Comparison of ENCODE assay signal across 20 cellular contexts in genomic region chr4:187251896-187252295, GRCh38.
"Had no signal": no experiment of that assay in that cellular context is flagged by ENCODE, and none has a peak within 500 bp of the region (broad histone marks: within the 10 kb centered on the region; RNA-seq: fewer than 3 reads in every experiment).

No MANE protein-coding gene starts in this region.

- ATAC-seq: activated CD4-positive, alpha-beta T cell treated with anti-CD3 and anti-CD28 coated beads for 36 hours; activated CD8-positive, alpha-beta T cell treated with anti-CD3 and anti-CD28 coated beads, Interleukin-2, amount 10 ng/mL, durations not matched to agents 7 days and 5 days; activated naive CD8-positive, alpha-beta T cell treated with anti-CD3 and anti-CD28 coated beads, Interleukin-2, amount 50 U/mL, for 24 hours; foreskin keratinocyte; left cardiac atrium; lower lobe of right lung; naive thymus-derived CD4-positive, alpha-beta T cell; stimulated activated naive CD8-positive, alpha-beta T cell treated with anti-CD3 and anti-CD28 coated beads, Interleukin-15, amount 100 ng/mL, for 72 hours had no signal

- DNase-seq: activated CD4-positive, alpha-beta T cell treated with anti-CD3 and anti-CD28 coated beads for 36 hours; activated CD8-positive, alpha-beta memory T cell treated with anti-CD3 and anti-CD28 coated beads, Interleukin-2, amount 50 U/mL, for 48 hours; activated CD8-positive, alpha-beta T cell treated with anti-CD3 and anti-CD28 coated beads, Interleukin-2, amount 10 ng/mL, durations not matched to agents 7 days and 5 days; activated naive CD4-positive, alpha-beta T cell treated with Interleukin-2 at 50 U/mL for 16 hours; activated naive CD8-positive, alpha-beta T cell treated with anti-CD3 and anti-CD28 coated beads, Interleukin-2, amount 50 U/mL, for 24 hours; central memory CD4-positive, alpha-beta T cell; esophagus squamous epithelium; immature natural killer cell; left cardiac atrium; lower lobe of right lung; naive thymus-derived CD4-positive, alpha-beta T cell; stimulated activated CD4-positive, alpha-beta T cell treated with anti-CD3 and anti-CD28 coated beads, Interleukin-4, amount 100 ng/mL, for 4 hours; stimulated activated naive CD8-positive, alpha-beta T cell treated with anti-CD3 and anti-CD28 coated beads, Interleukin-15, amount 100 ng/mL, for 72 hours had no signal

- FAIRE-seq: endometrium had no signal

- H3K27me3 Mint-ChIP-seq: activated CD4-positive, alpha-beta T cell treated with anti-CD3 and anti-CD28 coated beads for 36 hours; activated naive CD8-positive, alpha-beta T cell treated with anti-CD3 and anti-CD28 coated beads, Interleukin-2, amount 50 U/mL, for 24 hours; naive thymus-derived CD4-positive, alpha-beta T cell; stimulated activated naive CD8-positive, alpha-beta T cell treated with anti-CD3 and anti-CD28 coated beads, Interleukin-15, amount 100 ng/mL, for 72 hours had no signal

- H3K27ac Mint-ChIP-seq: activated CD4-positive, alpha-beta T cell treated with anti-CD3 and anti-CD28 coated beads for 36 hours; activated CD8-positive, alpha-beta T cell treated with anti-CD3 and anti-CD28 coated beads, Interleukin-2, amount 10 ng/mL, durations not matched to agents 7 days and 5 days; activated naive CD8-positive, alpha-beta T cell treated with anti-CD3 and anti-CD28 coated beads, Interleukin-2, amount 50 U/mL, for 24 hours; activated T-helper 1 cell treated with anti-CD3 and anti-CD28 coated beads, Interleukin-12 subunit alpha, Interleukin-12 subunit beta, Interleukin-2, Interleukin-4 antibody, amounts not matched to agents 30 ng/mL and 10 ng/mL and 1 ng/mL, durations not matched to agents 14 hours and 24 hours and 36 hours; immature natural killer cell; naive thymus-derived CD4-positive, alpha-beta T cell; stimulated activated naive CD8-positive, alpha-beta T cell treated with anti-CD3 and anti-CD28 coated beads, Interleukin-15, amount 100 ng/mL, for 72 hours had no signal

- H3K4me1 Mint-ChIP-seq: activated CD4-positive, alpha-beta T cell treated with anti-CD3 and anti-CD28 coated beads for 36 hours; activated naive CD8-positive, alpha-beta T cell treated with anti-CD3 and anti-CD28 coated beads, Interleukin-2, amount 50 U/mL, for 24 hours; immature natural killer cell; stimulated activated naive CD8-positive, alpha-beta T cell treated with anti-CD3 and anti-CD28 coated beads, Interleukin-15, amount 100 ng/mL, for 72 hours had no signal

- H3K4me1 ChIP-seq: ascending aorta, esophagus squamous epithelium, foreskin keratinocyte, lower lobe of right lung had no signal

- H3K9me3 ChIP-seq: ascending aorta, esophagus squamous epithelium, lower lobe of right lung, thoracic aorta had no signal

- H3K36me3 ChIP-seq: ascending aorta, esophagus squamous epithelium, lower lobe of right lung, thoracic aorta had no signal

- H3K27me3 ChIP-seq: ascending aorta, esophagus squamous epithelium, foreskin keratinocyte had no signal

- H3K27ac ChIP-seq: ascending aorta, esophagus squamous epithelium, foreskin keratinocyte, lower lobe of right lung, skin epidermis, thoracic aorta, VCaP had no signal

- H3K4me3 Mint-ChIP-seq: activated CD4-positive, alpha-beta T cell treated with anti-CD3 and anti-CD28 coated beads for 36 hours; activated CD8-positive, alpha-beta T cell treated with anti-CD3 and anti-CD28 coated beads, Interleukin-2, amount 10 ng/mL, durations not matched to agents 7 days and 5 days; activated naive CD8-positive, alpha-beta T cell treated with anti-CD3 and anti-CD28 coated beads, Interleukin-2, amount 50 U/mL, for 24 hours; activated T-helper 1 cell treated with anti-CD3 and anti-CD28 coated beads, Interleukin-12 subunit alpha, Interleukin-12 subunit beta, Interleukin-2, Interleukin-4 antibody, amounts not matched to agents 30 ng/mL and 10 ng/mL and 1 ng/mL, durations not matched to agents 14 hours and 24 hours and 36 hours; immature natural killer cell; naive thymus-derived CD4-positive, alpha-beta T cell; stimulated activated naive CD8-positive, alpha-beta T cell treated with anti-CD3 and anti-CD28 coated beads, Interleukin-15, amount 100 ng/mL, for 72 hours had no signal

- H3K4me3 ChIP-seq: ascending aorta, esophagus squamous epithelium, lower lobe of right lung, skin epidermis, thoracic aorta had no signal

- H3K36me3 Mint-ChIP-seq: immature natural killer cell; naive thymus-derived CD4-positive, alpha-beta T cell had no signal
